ENCODE assay signal across 32 cellular contexts in the genomic region with DNA sequence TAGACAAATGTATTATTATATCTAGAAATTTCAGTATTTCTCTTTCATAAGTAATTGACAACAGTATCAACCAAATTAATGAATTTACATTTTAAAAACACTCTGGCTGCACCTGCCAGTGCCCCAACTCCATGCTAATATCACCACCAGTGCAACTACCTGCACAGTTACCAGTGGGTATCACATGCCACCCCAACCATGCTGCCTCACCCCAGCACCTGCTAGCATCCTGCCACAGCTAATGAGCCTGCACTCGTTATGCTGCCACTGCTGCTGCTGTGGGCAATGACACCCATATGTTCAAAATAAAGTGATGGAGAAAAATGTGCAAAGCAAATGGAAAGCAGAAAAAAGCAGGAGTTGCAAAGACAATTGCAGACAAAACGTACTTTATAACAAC.
"Had no signal": no experiment of that assay in that cellular context is flagged by ENCODE, and none has a peak within 500 bp of the region (broad histone marks: within the 10 kb centered on the region; RNA-seq: fewer than 3 reads in every experiment).

No MANE protein-coding gene starts in this region.

- FAIRE-seq: bronchial epithelial cell, TTC549 had no signal

- H3K9me3 ChIP-seq: ascending aorta had no signal

- H3K36me3 ChIP-seq: ascending aorta, cardiac muscle cell had no signal

- ATAC-seq: activated CD8-positive, alpha-beta T cell treated with anti-CD3 and anti-CD28 coated beads for 36 hours; activated naive CD8-positive, alpha-beta T cell treated with anti-CD3 and anti-CD28 coated beads, Interleukin-2, amount 50 U/mL, for 24 hours; activated T-cell treated with anti-CD3 and anti-CD28 coated beads, Interleukin-2, amount 50 U/mL, for 4 hours; activated T-cell treated with anti-CD3 and anti-CD28 coated beads, Interleukin-2, amount 50 U/mL, for 72 hours; activated T-helper 17 cell treated with anti-CD3 and anti-CD28 coated beads, Interleukin-2, amount 50 U/mL, for 72 hours had no signal

- H3K27me3 ChIP-seq: ascending aorta, cardiac muscle cell had no signal

- H3K27ac ChIP-seq: ascending aorta, cardiac muscle cell, VCaP had no signal

- H3K4me3 ChIP-seq: ascending aorta, cardiac muscle cell had no signal

- H3K4me1 ChIP-seq: ascending aorta had no signal

- DNase-seq: activated B cell treated with CpG ODN at 0.5 μM for 24 hours; activated CD4-positive, alpha-beta memory T cell treated with anti-CD3 and anti-CD28 coated beads for 36 hours; activated CD4-positive, alpha-beta T cell treated with anti-CD3 and anti-CD28 coated beads for 4 hours; activated CD4-positive, alpha-beta T cell treated with anti-CD3 and anti-CD28 coated beads, Interleukin-2, amount 10 ng/mL, durations not matched to agents 24 days and 14 days; activated CD4-positive, alpha-beta T cell treated with anti-CD3 and anti-CD28 coated beads, Interleukin-2, amount 50 U/mL, for 1 hour; activated CD4-positive, alpha-beta T cell treated with anti-CD3 and anti-CD28 coated beads, Interleukin-2, amount 50 U/mL, for 4 hours; activated CD4-positive, CD25-positive, alpha-beta regulatory T cell treated with anti-CD3 and anti-CD28 coated beads, Interleukin-2, amount 50 U/mL, for 72 hours; activated CD8-positive, alpha-beta memory T cell treated with anti-CD3 and anti-CD28 coated beads, Interleukin-2, amount 50 U/mL, for 4 hours; activated CD8-positive, alpha-beta T cell treated with anti-CD3 and anti-CD28 coated beads for 36 hours; activated effector memory CD4-positive, alpha-beta T cell treated with anti-CD3 and anti-CD28 coated beads, Interleukin-2, amount 50 U/mL, for 16 hours; activated gamma-delta T cell treated with Interleukin-2 at 50 U/mL for 16 hours; activated naive CD4-positive, alpha-beta T cell; activated naive CD4-positive, alpha-beta T cell treated with anti-CD3 and anti-CD28 coated beads for 36 hours; activated naive CD4-positive, alpha-beta T cell treated with anti-CD3 and anti-CD28 coated beads, Interleukin-2, amount 50 U/mL, for 16 hours; activated naive CD8-positive, alpha-beta T cell treated with anti-CD3 and anti-CD28 coated beads, Interleukin-2, amount 10 ng/mL, durations not matched to agents 7 days and 5 days; activated naive CD8-positive, alpha-beta T cell treated with anti-CD3 and anti-CD28 coated beads, Interleukin-2, amount 50 U/mL, for 24 hours; activated T-cell treated with anti-CD3 and anti-CD28 coated beads for 4 hours; activated T-cell treated with anti-CD3 and anti-CD28 coated beads, Interleukin-2, amount 50 U/mL, for 1 hour; activated T-cell treated with anti-CD3 and anti-CD28 coated beads, Interleukin-2, amount 50 U/mL, for 4 hours; activated T-cell treated with anti-CD3 and anti-CD28 coated beads, Interleukin-2, amount 50 U/mL, for 72 hours; amygdala; anterior cingulate cortex; caudate nucleus; cerebellar nuclear complex; T-helper 2 cell; T-helper 9 cell had no signal
